Comparison of ENCODE assay signal across 8 cellular contexts in the genomic region with DNA sequence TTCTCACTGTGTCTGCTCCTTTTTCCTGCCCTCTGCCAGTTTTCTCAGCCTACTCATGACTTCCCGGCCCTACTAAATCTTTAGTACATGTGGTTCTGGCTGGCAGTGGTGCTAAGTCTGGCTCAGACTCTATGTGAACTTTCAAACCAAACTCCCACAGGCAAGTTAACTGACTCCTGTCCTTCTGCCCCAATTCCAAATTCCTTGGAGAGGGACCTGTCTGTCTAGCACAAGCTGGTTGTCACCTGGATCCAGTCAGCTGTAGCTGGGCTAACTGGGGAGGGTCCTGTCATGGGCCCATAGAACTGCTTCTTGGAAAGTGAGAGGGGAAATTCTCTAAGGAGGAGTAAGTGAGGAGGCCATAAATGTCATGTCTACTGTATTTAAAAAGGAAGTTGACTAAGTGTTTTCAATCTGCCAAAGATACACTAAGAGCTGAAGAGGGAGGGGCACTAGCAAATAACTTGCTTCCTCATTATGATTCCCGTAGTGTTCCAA.
DNase-seq lines count a peak whose midpoint lies in the region; ATAC-seq and TF ChIP-seq lines count a peak whose summit lies in the region.

No MANE protein-coding gene starts in this region.

- peak; percentile 56 for ATAC-seq in HG02973 (IDR thresholded peaks at IDR 0.05; ENCODE audit: unreplicated experiment)
- ATAC-seq in HG02642 (IDR thresholded peaks at IDR 0.05; ENCODE audit: poor library complexity, unreplicated experiment), result no peak
- ATAC-seq in HG03520 (IDR thresholded peaks at IDR 0.05; ENCODE audit: unreplicated experiment), result no peak

- H3K27ac ChIP-seq in neural progenitor cell, result no peak overlapping the region

- intact Hi-C loops in activated T-helper 2 cell treated with anti-CD3 and anti-CD28 coated beads, Interferon-gamma antibody, Interleukin-2, Interleukin-4, amounts not matched to agents 10 μg/mL and 5 μg/mL and 100 μg/mL, durations not matched to agents 14 hours and 24 hours and 36 hours (cut with micrococcal nuclease), result no loop called here

- no peak overlapping the region for H3K4me2 ChIP-seq in neural progenitor cell

- peak overlapping the region; percentile 64 for H3K27ac Mint-ChIP-seq in activated T-helper 2 cell treated with anti-CD3 and anti-CD28 coated beads, Interferon-gamma antibody, Interleukin-2, Interleukin-4, amounts not matched to agents 10 μg/mL and 5 μg/mL and 100 μg/mL, durations not matched to agents 14 hours and 24 hours and 36 hours
- peak overlapping the region; percentile 4 for H3K27ac Mint-ChIP-seq in neural progenitor cell

- no peaks in the 10 kb centered on the region for H3K36me3 ChIP-seq in neural progenitor cell

- TF ChIP-seq CTCF in neural progenitor cell (IDR thresholded peaks at IDR 0.05), result no peak

- no peaks in the 10 kb centered on the region for H4K20me1 ChIP-seq in neural progenitor cell (ENCODE audit: low read depth)

- POLR2A ChIA-PET in HEK293T (lab: Yijun Ruan, JAX), result no interaction called here

- H3K36me3 Mint-ChIP-seq in activated T-helper 2 cell treated with anti-CD3 and anti-CD28 coated beads, Interferon-gamma antibody, Interleukin-2, Interleukin-4, amounts not matched to agents 10 μg/mL and 5 μg/mL and 100 μg/mL, durations not matched to agents 14 hours and 24 hours and 36 hours (ENCODE audit: low read depth), result no peaks in the 10 kb centered on the region
- no peaks in the 10 kb centered on the region for H3K36me3 Mint-ChIP-seq in neural progenitor cell

- no peaks in the 10 kb centered on the region for H3F3A ChIP-seq in neural progenitor cell (ENCODE audit: low read depth)

- CTCF ChIA-PET in HEK293T (lab: Yijun Ruan, JAX), result no interaction called here

- H3K9ac ChIP-seq in neural progenitor cell, result no peak overlapping the region

- H3K9me3 ChIP-seq in neural progenitor cell (ENCODE audit: low read depth), result no peaks in the 10 kb centered on the region

- DNase-seq in GF-D8 (lab: John Stamatoyannopoulos, UW) (peak; percentile 56), neural progenitor cell (ENCODE audit: low spot score) (no peak), NCI-H2171 treated with DMSO at 0.1 percent for 48 hours (lab: John Stamatoyannopoulos, UW) (no peak), HEK293T (ENCODE audit: extremely low spot score) (no peak)
- no peak for DNase-seq in activated T-helper 2 cell treated with anti-CD3 and anti-CD28 coated beads, Interferon-gamma antibody, Interleukin-2, Interleukin-4, amounts not matched to agents 10 μg/mL and 5 μg/mL and 100 μg/mL, durations not matched to agents 14 hours and 24 hours and 36 hours (ENCODE audit: low spot score)

- no peaks in the 10 kb centered on the region for H3K4me1 ChIP-seq in neural progenitor cell

- H3K4me3 ChIP-seq in neural progenitor cell, result no peak overlapping the region

- no peaks in the 10 kb centered on the region for H3K27me3 ChIP-seq in neural progenitor cell

- no peaks in the 10 kb centered on the region for H3K79me2 ChIP-seq in neural progenitor cell (ENCODE audit: low read depth)

- peaks cover 10% of the 10 kb centered on the region for H3K4me1 Mint-ChIP-seq in activated T-helper 2 cell treated with anti-CD3 and anti-CD28 coated beads, Interferon-gamma antibody, Interleukin-2, Interleukin-4, amounts not matched to agents 10 μg/mL and 5 μg/mL and 100 μg/mL, durations not matched to agents 14 hours and 24 hours and 36 hours (ENCODE audit: low read depth)
- no peaks in the 10 kb centered on the region for H3K4me1 Mint-ChIP-seq in neural progenitor cell

- H3K9me3 Mint-ChIP-seq in activated T-helper 2 cell treated with anti-CD3 and anti-CD28 coated beads, Interferon-gamma antibody, Interleukin-2, Interleukin-4, amounts not matched to agents 10 μg/mL and 5 μg/mL and 100 μg/mL, durations not matched to agents 14 hours and 24 hours and 36 hours, result no peaks in the 10 kb centered on the region
- H3K9me3 Mint-ChIP-seq in neural progenitor cell, result no peaks in the 10 kb centered on the region

- H2AFZ ChIP-seq in neural progenitor cell (replicated peaks), result no peak overlapping the region

- H3K27me3 Mint-ChIP-seq in activated T-helper 2 cell treated with anti-CD3 and anti-CD28 coated beads, Interferon-gamma antibody, Interleukin-2, Interleukin-4, amounts not matched to agents 10 μg/mL and 5 μg/mL and 100 μg/mL, durations not matched to agents 14 hours and 24 hours and 36 hours (ENCODE audit: low read depth), result no peaks in the 10 kb centered on the region
- H3K27me3 Mint-ChIP-seq in neural progenitor cell (ENCODE audit: insufficient read depth, low read depth), result no peaks in the 10 kb centered on the region

- H3K4me3 Mint-ChIP-seq in activated T-helper 2 cell treated with anti-CD3 and anti-CD28 coated beads, Interferon-gamma antibody, Interleukin-2, Interleukin-4, amounts not matched to agents 10 μg/mL and 5 μg/mL and 100 μg/mL, durations not matched to agents 14 hours and 24 hours and 36 hours (ENCODE audit: low read depth), result no peak overlapping the region
- H3K4me3 Mint-ChIP-seq in neural progenitor cell, result no peak overlapping the region

TF ChIP-seq in HEK293T, 16 proteins besides CTCF, POLR2A, EP300 and RAD21:
- TF ChIP-seq SUZ12 (IDR thresholded peaks at IDR 0.05) (no peak), FOXK2 (IDR thresholded peaks at IDR 0.05) (no peak), CTBP1 (IDR thresholded peaks at IDR 0.05; ENCODE audit: borderline replicate concordance) (no peak), ZNF384 (IDR thresholded peaks at IDR 0.05) (no peak), LEF1 (IDR thresholded peaks at IDR 0.05; ENCODE audit: borderline replicate concordance) (no peak), NFRKB (IDR thresholded peaks at IDR 0.05) (no peak), FOXM1 (IDR thresholded peaks at IDR 0.05; ENCODE audit: borderline replicate concordance) (no peak), FOXA1 (IDR thresholded peaks at IDR 0.05) (no peak), ARNT (IDR thresholded peaks at IDR 0.05) (no peak), SP1 (IDR thresholded peaks at IDR 0.05) (no peak), L3MBTL2 (conservative IDR thresholded peaks at IDR 0.05) (no peak), ELF4 (IDR thresholded peaks at IDR 0.05) (no peak), PKNOX1 (IDR thresholded peaks at IDR 0.05) (no peak), HDGF (IDR thresholded peaks at IDR 0.05; ENCODE audit: borderline replicate concordance) (no peak), TARDBP (IDR thresholded peaks at IDR 0.05) (no peak), BHLHE40 (IDR thresholded peaks at IDR 0.05; ENCODE audit: borderline replicate concordance) (no peak)
